23 cellular contexts compared by ENCODE assay signal in genomic region chr16:22648141-22648540, GRCh38.
"Had no signal": no experiment of that assay in that cellular context is flagged by ENCODE, and none has a peak within 500 bp of the region (broad histone marks: within the 10 kb centered on the region; RNA-seq: fewer than 3 reads in every experiment).

No MANE protein-coding gene starts in this region.

- ATAC-seq: HepG2 had no signal

- DNase-seq: IMR-90, Karpas-422, KG1, MG63, NCI-H1092, NCI-H1105 treated with DMSO at 0.1 percent for 48 hours, NCI-H1417 treated with DMSO at 0.1 percent for 48 hours, NCI-H146, NCI-H1694 treated with DMSO at 0.1 percent for 48 hours, NCI-H1930, NCI-H2081, NCI-H2107, NCI-H2171 treated with DMSO at 0.1 percent for 48 hours, NCI-H2227 treated with DMSO at 0.1 percent for 48 hours, NCI-H524, NCI-H526 treated with DMSO at 0.1 percent for 48 hours, Right ventricle myocardium superior, RPMI8226, SIG-M5 had no signal

- H3K4me3 ChIP-seq: MG63, SJSA1, SK-N-MC had no signal

- H3K9me3 ChIP-seq: MG63, SJSA1 had no signal

- H3K4me1 ChIP-seq: SJSA1 had no signal

- H3K27ac ChIP-seq: SJSA1, SK-N-MC had no signal

- H3K36me3 ChIP-seq: MG63, SJSA1 had no signal

- FAIRE-seq: HepG2, RCC 7860 had no signal
